In the genomic region with DNA sequence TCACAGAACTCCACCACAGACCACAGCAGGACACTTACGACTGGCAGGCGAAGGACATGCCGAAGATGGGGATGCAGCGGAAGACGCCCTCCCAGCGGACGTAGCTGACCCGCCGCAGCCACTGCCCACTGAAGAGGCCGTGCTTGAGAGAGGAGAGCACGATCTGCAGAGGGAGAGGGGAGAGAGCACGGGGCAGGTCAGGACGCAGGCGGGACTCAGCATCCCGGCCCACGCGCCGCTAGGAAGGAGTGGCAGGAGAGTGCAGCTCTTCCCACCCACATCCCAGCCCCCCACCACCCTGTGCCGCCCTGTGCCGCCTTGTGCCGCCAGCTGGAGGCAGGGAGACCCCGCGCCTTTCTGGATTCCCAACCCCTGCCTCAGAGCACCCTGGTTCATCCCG, we compare ENCODE assay signal across 30 cellular contexts.
"Had no signal": no experiment of that assay in that cellular context is flagged by ENCODE, and none has a peak within 500 bp of the region (broad histone marks: within the 10 kb centered on the region; RNA-seq: fewer than 3 reads in every experiment).

No MANE protein-coding gene starts in this region.

- H3K27ac ChIP-seq: adrenal gland, body of pancreas, KMS-11, Peyer's patch, WERI-Rb-1 had no signal

- H3K4me3 ChIP-seq: adrenal gland, body of pancreas, Peyer's patch had no signal

- ATAC-seq: activated CD8-positive, alpha-beta T cell treated with anti-CD3 and anti-CD28 coated beads for 36 hours; activated naive CD4-positive, alpha-beta T cell treated with anti-CD3 and anti-CD28 coated beads, Interleukin-2, amount 50 U/mL, for 72 hours; body of pancreas; PC-3 had no signal

- DNase-seq: activated CD4-positive, alpha-beta T cell treated with anti-CD3 and anti-CD28 coated beads, Interleukin-2, amount 10 ng/mL, durations not matched to agents 24 days and 14 days; activated CD4-positive, alpha-beta T cell treated with anti-CD3 and anti-CD28 coated beads, Interleukin-2, amount 50 U/mL, for 4 hours; activated CD8-positive, alpha-beta T cell treated with anti-CD3 and anti-CD28 coated beads for 36 hours; activated gamma-delta T cell; activated naive CD4-positive, alpha-beta T cell treated with anti-CD3 and anti-CD28 coated beads for 36 hours; activated T-cell treated with anti-CD3 and anti-CD28 coated beads, Interleukin-2, amount 50 U/mL, for 24 hours; adrenal gland; body of pancreas; caudate nucleus; MM.1S; MV-4-11; NCI-H1092; NCI-H1436 treated with DMSO at 0.1 percent for 48 hours; NCI-H1694 treated with DMSO at 0.1 percent for 48 hours; NCI-H2029; NCI-H510A; NCI-H526; NCI-H748 treated with DMSO at 0.1 percent for 48 hours; NK-92 treated with Interleukin-12 subunit alpha and Interleukin-12 subunit beta, amount 100 ng/mL, for 24 hours; PC-3; Peyer's patch; Right ventricle myocardium superior; RPMI8226; SW 1271; T-helper 1 cell; T1000; WERI-Rb-1 had no signal

- H3K9me3 Mint-ChIP-seq: activated CD4-positive, alpha-beta T cell treated with anti-CD3 and anti-CD28 coated beads, Interleukin-2, amount 10 ng/mL, durations not matched to agents 24 days and 14 days; activated CD8-positive, alpha-beta T cell treated with anti-CD3 and anti-CD28 coated beads for 36 hours; activated naive CD4-positive, alpha-beta T cell treated with anti-CD3 and anti-CD28 coated beads for 36 hours; activated naive CD4-positive, alpha-beta T cell treated with anti-CD3 and anti-CD28 coated beads, Interleukin-2, amount 50 U/mL, for 72 hours; activated T-cell treated with anti-CD3 and anti-CD28 coated beads, Interleukin-2, amount 50 U/mL, for 24 hours; activated T-helper 2 cell treated with anti-CD3 and anti-CD28 coated beads, Interferon-gamma antibody, Interleukin-2, Interleukin-4, amounts not matched to agents 10 μg/mL and 5 μg/mL and 100 μg/mL, durations not matched to agents 14 hours and 24 hours and 36 hours had no signal

- H3K27me3 ChIP-seq: adrenal gland, body of pancreas, Peyer's patch had no signal

- H3K27ac Mint-ChIP-seq: activated CD4-positive, alpha-beta T cell treated with anti-CD3 and anti-CD28 coated beads, Interleukin-2, amount 10 ng/mL, durations not matched to agents 24 days and 14 days; activated CD8-positive, alpha-beta T cell treated with anti-CD3 and anti-CD28 coated beads for 36 hours; activated naive CD4-positive, alpha-beta T cell treated with anti-CD3 and anti-CD28 coated beads for 36 hours; activated T-cell treated with anti-CD3 and anti-CD28 coated beads, Interleukin-2, amount 50 U/mL, for 24 hours; activated T-helper 2 cell treated with anti-CD3 and anti-CD28 coated beads, Interferon-gamma antibody, Interleukin-2, Interleukin-4, amounts not matched to agents 10 μg/mL and 5 μg/mL and 100 μg/mL, durations not matched to agents 14 hours and 24 hours and 36 hours had no signal

- H3K9me3 ChIP-seq: adrenal gland, body of pancreas, Peyer's patch had no signal

- H3K27me3 Mint-ChIP-seq: activated CD4-positive, alpha-beta T cell treated with anti-CD3 and anti-CD28 coated beads, Interleukin-2, amount 10 ng/mL, durations not matched to agents 24 days and 14 days; activated CD8-positive, alpha-beta T cell treated with anti-CD3 and anti-CD28 coated beads for 36 hours; activated T-cell treated with anti-CD3 and anti-CD28 coated beads, Interleukin-2, amount 50 U/mL, for 24 hours had no signal

- H3K9ac ChIP-seq: KMS-11 had no signal

- H3K4me3 Mint-ChIP-seq: activated CD4-positive, alpha-beta T cell treated with anti-CD3 and anti-CD28 coated beads, Interleukin-2, amount 10 ng/mL, durations not matched to agents 24 days and 14 days; activated CD8-positive, alpha-beta T cell treated with anti-CD3 and anti-CD28 coated beads for 36 hours; activated naive CD4-positive, alpha-beta T cell treated with anti-CD3 and anti-CD28 coated beads for 36 hours; activated T-cell treated with anti-CD3 and anti-CD28 coated beads, Interleukin-2, amount 50 U/mL, for 24 hours had no signal
